ENCODE assay signal across 1 cellular context in genomic region chr16:58012481-58012880, GRCh38.
TF ChIP-seq lines count a peak whose summit lies in the region.

No MANE protein-coding gene starts in this region.

TF ChIP-seq in WTC11, 78 proteins besides CTCF, POLR2A, EP300 and RAD21 (continued from another document):
- TF ChIP-seq, protein P1, sequence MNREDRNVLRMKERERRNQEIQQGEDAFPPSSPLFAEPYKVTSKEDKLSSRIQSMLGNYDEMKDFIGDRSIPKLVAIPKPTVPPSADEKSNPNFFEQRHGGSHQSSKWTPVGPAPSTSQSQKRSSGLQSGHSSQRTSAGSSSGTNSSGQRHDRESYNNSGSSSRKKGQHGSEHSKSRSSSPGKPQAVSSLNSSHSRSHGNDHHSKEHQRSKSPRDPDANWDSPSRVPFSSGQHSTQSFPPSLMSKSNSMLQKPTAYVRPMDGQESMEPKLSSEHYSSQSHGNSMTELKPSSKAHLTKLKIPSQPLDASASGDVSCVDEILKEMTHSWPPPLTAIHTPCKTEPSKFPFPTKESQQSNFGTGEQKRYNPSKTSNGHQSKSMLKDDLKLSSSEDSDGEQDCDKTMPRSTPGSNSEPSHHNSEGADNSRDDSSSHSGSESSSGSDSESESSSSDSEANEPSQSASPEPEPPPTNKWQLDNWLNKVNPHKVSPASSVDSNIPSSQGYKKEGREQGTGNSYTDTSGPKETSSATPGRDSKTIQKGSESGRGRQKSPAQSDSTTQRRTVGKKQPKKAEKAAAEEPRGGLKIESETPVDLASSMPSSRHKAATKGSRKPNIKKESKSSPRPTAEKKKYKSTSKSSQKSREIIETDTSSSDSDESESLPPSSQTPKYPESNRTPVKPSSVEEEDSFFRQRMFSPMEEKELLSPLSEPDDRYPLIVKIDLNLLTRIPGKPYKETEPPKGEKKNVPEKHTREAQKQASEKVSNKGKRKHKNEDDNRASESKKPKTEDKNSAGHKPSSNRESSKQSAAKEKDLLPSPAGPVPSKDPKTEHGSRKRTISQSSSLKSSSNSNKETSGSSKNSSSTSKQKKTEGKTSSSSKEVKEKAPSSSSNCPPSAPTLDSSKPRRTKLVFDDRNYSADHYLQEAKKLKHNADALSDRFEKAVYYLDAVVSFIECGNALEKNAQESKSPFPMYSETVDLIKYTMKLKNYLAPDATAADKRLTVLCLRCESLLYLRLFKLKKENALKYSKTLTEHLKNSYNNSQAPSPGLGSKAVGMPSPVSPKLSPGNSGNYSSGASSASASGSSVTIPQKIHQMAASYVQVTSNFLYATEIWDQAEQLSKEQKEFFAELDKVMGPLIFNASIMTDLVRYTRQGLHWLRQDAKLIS (CRISPR knock-in tag; IDR thresholded peaks at IDR 0.05; ENCODE audit: borderline replicate concordance), result no peak
